22 cellular contexts compared by ENCODE assay signal in genomic region chr5:181070523-181070922, GRCh38. TPM values are rescaled to one million over a fixed set of nuclear protein-coding genes. Genes with fewer than 3 reads are reported as not detected.
"Had no signal": no experiment of that assay in that cellular context is flagged by ENCODE, and none has a peak within 500 bp of the region (broad histone marks: within the 10 kb centered on the region; RNA-seq: fewer than 3 reads in every experiment).

No MANE protein-coding gene starts in this region.

- H3K27ac ChIP-seq: coronary artery, heart right ventricle, neutrophil, ovary, prostate gland, thyroid gland had no signal

- H3K36me3 ChIP-seq: heart right ventricle, neutrophil, ovary, prostate gland, thyroid gland had no signal

- H3K9me3 Mint-ChIP-seq: activated naive CD8-positive, alpha-beta T cell treated with anti-CD3 and anti-CD28 coated beads, Interleukin-2, amount 50 U/mL, for 24 hours; activated T-cell treated with anti-CD3 and anti-CD28 coated beads, Interleukin-2, amount 50 U/mL, for 72 hours; natural killer cell had no signal

- H3K36me3 Mint-ChIP-seq: natural killer cell had no signal

- H3K9me3 ChIP-seq: neutrophil, prostate gland, thyroid gland had no signal

- H3K4me3 ChIP-seq: coronary artery, ovary, prostate gland, thyroid gland had no signal

- H3K4me1 Mint-ChIP-seq: activated naive CD8-positive, alpha-beta T cell treated with anti-CD3 and anti-CD28 coated beads, Interleukin-2, amount 50 U/mL, for 24 hours; natural killer cell had no signal

- H3K4me1 ChIP-seq: heart right ventricle, prostate gland, thyroid gland had no signal

- ATAC-seq: activated naive CD8-positive, alpha-beta T cell treated with anti-CD3 and anti-CD28 coated beads, Interleukin-2, amount 50 U/mL, for 24 hours; left ventricle myocardium superior; natural killer cell had no signal

- H3K27me3 ChIP-seq: ovary, thyroid gland had no signal

- H3K4me3 Mint-ChIP-seq: activated naive CD8-positive, alpha-beta T cell treated with anti-CD3 and anti-CD28 coated beads, Interleukin-2, amount 50 U/mL, for 24 hours; natural killer cell had no signal

- H3K27ac Mint-ChIP-seq: activated naive CD8-positive, alpha-beta T cell treated with anti-CD3 and anti-CD28 coated beads, Interleukin-2, amount 50 U/mL, for 24 hours; activated T-cell treated with anti-CD3 and anti-CD28 coated beads, Interleukin-2, amount 50 U/mL, for 72 hours; natural killer cell had no signal

- DNase-seq: activated CD4-positive, alpha-beta T cell treated with anti-CD3 and anti-CD28 coated beads, Interleukin-2, amount 50 U/mL, for 4 hours; activated effector memory CD4-positive, alpha-beta T cell treated with Interleukin-2 at 50 U/mL for 16 hours; activated naive CD4-positive, alpha-beta T cell treated with anti-CD3 and anti-CD28 coated beads, Interleukin-2, amount 50 U/mL, for 16 hours; activated naive CD8-positive, alpha-beta T cell treated with anti-CD3 and anti-CD28 coated beads, Interleukin-2, amount 50 U/mL, for 24 hours; cerebellar nuclear complex; left ventricle myocardium superior; mammary epithelial cell; midbrain; natural killer cell; ovary; stimulated activated CD4-positive, alpha-beta T cell treated with anti-CD3 and anti-CD28 coated beads, Interleukin-4, amount 100 ng/mL, for 4 hours; stimulated activated naive CD8-positive, alpha-beta T cell treated with anti-CD3 and anti-CD28 coated beads, Interleukin-15, Interleukin-2, amounts not matched to agents 100 U/mL and 50 U/mL, for 24 hours; T-helper 1 cell; T-helper 9 cell had no signal

RNA-seq across cellular contexts. Expression of gene BTNL9, which starts 30.5 kb away (rescaled TPM):
- total RNA-seq: activated CD8-positive, alpha-beta memory T cell treated with anti-CD3 and anti-CD28 coated beads for 36 hours; fibroblast of villous mesenchyme had no signal
